16 cellular contexts compared by ENCODE assay signal in the genomic region with DNA sequence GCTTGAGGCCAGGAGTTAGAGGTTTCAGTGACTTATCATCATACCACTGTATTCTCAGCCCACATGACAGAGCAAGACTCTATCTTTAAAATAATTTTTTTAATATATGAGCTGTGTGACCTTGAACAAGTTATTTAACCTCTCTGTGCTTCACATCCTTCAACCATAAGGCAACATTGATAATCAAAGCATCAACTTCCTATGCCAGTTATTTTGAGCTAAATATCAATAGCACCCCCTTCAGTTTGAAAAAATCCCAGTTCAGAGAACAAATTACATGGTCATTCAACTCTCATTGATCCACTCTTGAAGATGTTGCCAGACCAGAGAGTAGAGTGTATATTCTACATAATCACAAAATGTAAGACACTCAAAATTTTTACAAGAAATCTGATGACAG. TPM values are rescaled to one million over a fixed set of nuclear protein-coding genes. Genes with fewer than 3 reads are reported as not detected.
DNase-seq lines count a peak whose midpoint lies in the region; ATAC-seq and TF ChIP-seq lines count a peak whose summit lies in the region.
"Had no signal": no experiment of that assay in that cellular context is flagged by ENCODE, and none has a peak within 500 bp of the region (broad histone marks: within the 10 kb centered on the region; RNA-seq: fewer than 3 reads in every experiment).

No MANE protein-coding gene starts in this region.

- H3K27ac ChIP-seq in 22Rv1 (no peak overlapping the region), DND-41 (ENCODE audit: low read length) (no peak overlapping the region), VCaP (no peak overlapping the region), psoas muscle (no peak overlapping the region)
- H3K27ac ChIP-seq: heart left ventricle, WERI-Rb-1 had no signal

- H3K27me3 ChIP-seq in DND-41 (ENCODE audit: insufficient read depth, low read length, poor library complexity) (no peaks in the 10 kb centered on the region), psoas muscle (ENCODE audit: insufficient read depth in 3 of 3, low read length in 2 of 3) (no peaks in the 10 kb centered on the region)
- H3K27me3 ChIP-seq: heart left ventricle had no signal

- DNase-seq in DND-41 (no peak), NCI-H2081 (lab: John Stamatoyannopoulos, UW) (peak; percentile 31 to 46), psoas muscle (no peak), ureter (ENCODE audit: low spot score) (no peak), NCI-H526 treated with DMSO at 0.1 percent for 48 hours (lab: John Stamatoyannopoulos, UW) (no peak)
- DNase-seq: activated CD8-positive, alpha-beta memory T cell treated with anti-CD3 and anti-CD28 coated beads, Interleukin-2, amount 10 ng/mL, durations not matched to agents 7 days and 5 days; caudate nucleus; GF-D8; heart left ventricle; naive B cell; stimulated activated CD4-positive, alpha-beta T cell treated with anti-CD3 and anti-CD28 coated beads, Interleukin-4, amount 100 ng/mL, for 24 hours; stimulated activated naive B cell treated with anti-CD40 and anti-IgM and Interleukin-4, amounts not matched to agents 10 μg/mL and 1 μg/mL and 100 μg/mL, for 72 hours; WERI-Rb-1 had no signal

- no peak overlapping the region for H2AFZ ChIP-seq in DND-41 (ENCODE audit: low read depth, low read length)

- H3K9ac ChIP-seq in DND-41 (ENCODE audit: low read depth, low read length), result no peak overlapping the region

- H3K4me1 ChIP-seq in DND-41 (ENCODE audit: insufficient read depth, low read length) (no peaks in the 10 kb centered on the region), psoas muscle (no peaks in the 10 kb centered on the region)
- H3K4me1 ChIP-seq: heart left ventricle had no signal

- H3K4me3 ChIP-seq in DND-41 (ENCODE audit: low read depth in 1 of 2, low read length in 2 of 2), result no peak overlapping the region
- no peak overlapping the region for H3K4me3 ChIP-seq in psoas muscle
- H3K4me3 ChIP-seq: heart left ventricle had no signal

- H3K79me2 ChIP-seq in DND-41 (ENCODE audit: insufficient read depth, low read length), result no peaks in the 10 kb centered on the region

- H3K9me3 ChIP-seq in DND-41 (ENCODE audit: insufficient read depth, low read length, severe bottlenecking) (no peaks in the 10 kb centered on the region), psoas muscle (no peaks in the 10 kb centered on the region)
- H3K9me3 ChIP-seq: heart left ventricle had no signal

- H4K20me1 ChIP-seq in DND-41 (ENCODE audit: insufficient read depth, low read length), result no peaks in the 10 kb centered on the region

- TF ChIP-seq CTCF in 22Rv1 (IDR thresholded peaks at IDR 0.05), result peak; percentile 42
- peak; percentile 28 for TF ChIP-seq CTCF in DND-41 (IDR thresholded peaks at IDR 0.05; ENCODE audit: borderline replicate concordance, extremely low read depth, low read length, poor library complexity, severe bottlenecking)
- TF ChIP-seq CTCF in VCaP (conservative IDR thresholded peaks at IDR 0.05), result peak; percentile 67
- no peak for TF ChIP-seq CTCF in psoas muscle (IDR thresholded peaks at IDR 0.05)

- intact Hi-C loops in psoas muscle (cut with DNase I), result no loop called here

- ATAC-seq in DND-41 (ENCODE audit: insufficient read depth, low read depth), result no peak
- ATAC-seq in psoas muscle, result no peak
- no peak for ATAC-seq in SK-N-SH treated with all-trans-retinoic acid at 6 μM for 48 hours
- ATAC-seq: activated CD8-positive, alpha-beta memory T cell treated with anti-CD3 and anti-CD28 coated beads, Interleukin-2, amount 10 ng/mL, durations not matched to agents 7 days and 5 days; heart left ventricle; stimulated activated naive B cell treated with anti-CD40 and anti-IgM and Interleukin-4, amounts not matched to agents 10 μg/mL and 1 μg/mL and 100 μg/mL, for 72 hours had no signal

- H3K36me3 ChIP-seq in DND-41 (ENCODE audit: insufficient read depth, low read length) (no peaks in the 10 kb centered on the region), psoas muscle (ENCODE audit: insufficient read depth in 1 of 2, low read depth in 1 of 2) (no peaks in the 10 kb centered on the region)
- H3K36me3 ChIP-seq: heart left ventricle, WERI-Rb-1 had no signal

- H3K4me2 ChIP-seq in DND-41 (ENCODE audit: insufficient read depth, low read length), result no peak overlapping the region

TF ChIP-seq in SK-N-SH treated with all-trans-retinoic acid at 6 μM for 48 hours, 23 proteins besides CTCF, POLR2A, EP300 and RAD21 (continues in another document):
- TF ChIP-seq ZC3H10 (CRISPR knock-in tag; IDR thresholded peaks at IDR 0.05) (no peak), OSR1 (CRISPR knock-in tag; IDR thresholded peaks at IDR 0.05) (no peak), TOX (CRISPR knock-in tag; IDR thresholded peaks at IDR 0.05; ENCODE audit: borderline replicate concordance) (no peak), GLIS3 (CRISPR knock-in tag; IDR thresholded peaks at IDR 0.05) (no peak), ZNF70 (CRISPR knock-in tag; IDR thresholded peaks at IDR 0.05) (no peak), ARNTL (CRISPR knock-in tag; IDR thresholded peaks at IDR 0.05; ENCODE audit: borderline replicate concordance, low read depth) (no peak), ZFP30 (CRISPR knock-in tag; IDR thresholded peaks at IDR 0.05) (no peak), RARB (CRISPR knock-in tag; IDR thresholded peaks at IDR 0.05) (no peak), BACH2 (CRISPR knock-in tag; IDR thresholded peaks at IDR 0.05; ENCODE audit: borderline replicate concordance) (no peak), SNAI2 (CRISPR knock-in tag; IDR thresholded peaks at IDR 0.05) (no peak), TCF4 (CRISPR knock-in tag; IDR thresholded peaks at IDR 0.05; ENCODE audit: borderline replicate concordance) (no peak), ZNF8 (CRISPR knock-in tag; IDR thresholded peaks at IDR 0.05) (no peak)
- TF ChIP-seq, protein P1, sequence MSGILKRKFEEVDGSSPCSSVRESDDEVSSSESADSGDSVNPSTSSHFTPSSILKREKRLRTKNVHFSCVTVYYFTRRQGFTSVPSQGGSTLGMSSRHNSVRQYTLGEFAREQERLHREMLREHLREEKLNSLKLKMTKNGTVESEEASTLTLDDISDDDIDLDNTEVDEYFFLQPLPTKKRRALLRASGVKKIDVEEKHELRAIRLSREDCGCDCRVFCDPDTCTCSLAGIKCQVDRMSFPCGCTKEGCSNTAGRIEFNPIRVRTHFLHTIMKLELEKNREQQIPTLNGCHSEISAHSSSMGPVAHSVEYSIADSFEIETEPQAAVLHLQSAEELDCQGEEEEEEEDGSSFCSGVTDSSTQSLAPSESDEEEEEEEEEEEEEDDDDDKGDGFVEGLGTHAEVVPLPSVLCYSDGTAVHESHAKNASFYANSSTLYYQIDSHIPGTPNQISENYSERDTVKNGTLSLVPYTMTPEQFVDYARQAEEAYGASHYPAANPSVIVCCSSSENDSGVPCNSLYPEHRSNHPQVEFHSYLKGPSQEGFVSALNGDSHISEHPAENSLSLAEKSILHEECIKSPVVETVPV (CRISPR knock-in tag; IDR thresholded peaks at IDR 0.05), result no peak
- TF ChIP-seq, protein P2, sequence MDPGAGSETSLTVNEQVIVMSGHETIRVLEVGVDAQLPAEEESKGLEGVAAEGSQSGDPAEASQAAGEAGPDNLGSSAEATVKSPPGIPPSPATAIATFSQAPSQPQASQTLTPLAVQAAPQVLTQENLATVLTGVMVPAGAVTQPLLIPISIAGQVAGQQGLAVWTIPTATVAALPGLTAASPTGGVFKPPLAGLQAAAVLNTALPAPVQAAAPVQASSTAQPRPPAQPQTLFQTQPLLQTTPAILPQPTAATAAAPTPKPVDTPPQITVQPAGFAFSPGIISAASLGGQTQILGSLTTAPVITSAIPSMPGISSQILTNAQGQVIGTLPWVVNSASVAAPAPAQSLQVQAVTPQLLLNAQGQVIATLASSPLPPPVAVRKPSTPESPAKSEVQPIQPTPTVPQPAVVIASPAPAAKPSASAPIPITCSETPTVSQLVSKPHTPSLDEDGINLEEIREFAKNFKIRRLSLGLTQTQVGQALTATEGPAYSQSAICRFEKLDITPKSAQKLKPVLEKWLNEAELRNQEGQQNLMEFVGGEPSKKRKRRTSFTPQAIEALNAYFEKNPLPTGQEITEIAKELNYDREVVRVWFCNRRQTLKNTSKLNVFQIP (CRISPR knock-in tag; IDR thresholded peaks at IDR 0.05; ENCODE audit: borderline replicate concordance, low read depth), result no peak
- TF ChIP-seq, protein P3, sequence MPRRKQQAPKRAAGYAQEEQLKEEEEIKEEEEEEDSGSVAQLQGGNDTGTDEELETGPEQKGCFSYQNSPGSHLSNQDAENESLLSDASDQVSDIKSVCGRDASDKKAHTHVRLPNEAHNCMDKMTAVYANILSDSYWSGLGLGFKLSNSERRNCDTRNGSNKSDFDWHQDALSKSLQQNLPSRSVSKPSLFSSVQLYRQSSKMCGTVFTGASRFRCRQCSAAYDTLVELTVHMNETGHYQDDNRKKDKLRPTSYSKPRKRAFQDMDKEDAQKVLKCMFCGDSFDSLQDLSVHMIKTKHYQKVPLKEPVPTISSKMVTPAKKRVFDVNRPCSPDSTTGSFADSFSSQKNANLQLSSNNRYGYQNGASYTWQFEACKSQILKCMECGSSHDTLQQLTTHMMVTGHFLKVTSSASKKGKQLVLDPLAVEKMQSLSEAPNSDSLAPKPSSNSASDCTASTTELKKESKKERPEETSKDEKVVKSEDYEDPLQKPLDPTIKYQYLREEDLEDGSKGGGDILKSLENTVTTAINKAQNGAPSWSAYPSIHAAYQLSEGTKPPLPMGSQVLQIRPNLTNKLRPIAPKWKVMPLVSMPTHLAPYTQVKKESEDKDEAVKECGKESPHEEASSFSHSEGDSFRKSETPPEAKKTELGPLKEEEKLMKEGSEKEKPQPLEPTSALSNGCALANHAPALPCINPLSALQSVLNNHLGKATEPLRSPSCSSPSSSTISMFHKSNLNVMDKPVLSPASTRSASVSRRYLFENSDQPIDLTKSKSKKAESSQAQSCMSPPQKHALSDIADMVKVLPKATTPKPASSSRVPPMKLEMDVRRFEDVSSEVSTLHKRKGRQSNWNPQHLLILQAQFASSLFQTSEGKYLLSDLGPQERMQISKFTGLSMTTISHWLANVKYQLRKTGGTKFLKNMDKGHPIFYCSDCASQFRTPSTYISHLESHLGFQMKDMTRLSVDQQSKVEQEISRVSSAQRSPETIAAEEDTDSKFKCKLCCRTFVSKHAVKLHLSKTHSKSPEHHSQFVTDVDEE (CRISPR knock-in tag; IDR thresholded peaks at IDR 0.05), result no peak

RNA-seq across cellular contexts. Expression of a gene that starts 53.0 kb away (rescaled TPM):
- total RNA-seq in psoas muscle (10 to 100 TPM in 2 of 4 donors, 1 to 10 TPM in 2; 2.9 to 18.0 (median 9.5) TPM), ureter (133 TPM)
- polyA plus RNA-seq in psoas muscle, result 1 to 10 TPM; 4.4 to 8.5 (median 6.8) TPM

Comparison
In these comparisons a context has a peak if more than half of its experiments do, and no peak if none do; other contexts are left out.
1. DNase-seq: peak in NCI-H2081 (2 of 2); none in DND-41 (single experiment), psoas muscle (0 of 2), ureter (single experiment) and NCI-H526 treated with DMSO at 0.1 percent for 48 hours (single experiment).